In genomic region chr13:113771709-113772331, GRCh38 we compare ENCODE assay signal across 16 cellular contexts. TPM values are rescaled to one million over a fixed set of nuclear protein-coding genes. Genes with fewer than 3 reads are reported as not detected.
A peak's percentile ranks its signal among the peaks of the same experiment; 100 is the strongest.
DNase-seq lines count a peak whose midpoint lies in the region; ATAC-seq and TF ChIP-seq lines count a peak whose summit lies in the region.
"Had no signal": no experiment of that assay in that cellular context is flagged by ENCODE, and none has a peak within 500 bp of the region (broad histone marks: within the 10 kb centered on the region; RNA-seq: fewer than 3 reads in every experiment).

No MANE protein-coding gene starts in this region.

- H3K4me1 ChIP-seq in breast epithelium, result no peaks in the 10 kb centered on the region

- no peak overlapping the region for H3K4me3 Mint-ChIP-seq in MCF 10A (ENCODE audit: unreplicated experiment)

- no peak for ATAC-seq in HG02610 (IDR thresholded peaks at IDR 0.05; ENCODE audit: unreplicated experiment)
- ATAC-seq: HepG2, right cardiac atrium had no signal

- BruUV-seq in MCF 10A (replicated peaks; lab: Mats Ljungman, UMichigan), result no TSS peak

- H3K27me3 Mint-ChIP-seq in MCF 10A (ENCODE audit: insufficient read depth, unreplicated experiment), result no peaks in the 10 kb centered on the region

- H3K4me1 Mint-ChIP-seq in MCF 10A (ENCODE audit: insufficient read depth, unreplicated experiment), result no peaks in the 10 kb centered on the region

- no peaks in the 10 kb centered on the region for H3K36me3 ChIP-seq in breast epithelium

- H3K9me3 ChIP-seq in breast epithelium, result no peaks in the 10 kb centered on the region

- no peak overlapping the region for H3K27ac ChIP-seq in breast epithelium
- H3K27ac ChIP-seq: C4-2B had no signal

- H3K27ac Mint-ChIP-seq in MCF 10A (ENCODE audit: low read depth, unreplicated experiment), result no peak overlapping the region

- H3K4me3 ChIP-seq in breast epithelium (no peak overlapping the region), fibroblast of mammary gland (ENCODE audit: control insufficient read depth, low read depth, low read length) (no peak overlapping the region)

- intact Hi-C loops in MCF 10A (cut with micrococcal nuclease) (no loop called here), breast epithelium (cut with DNase I; ENCODE audit: low total_unique reads) (no loop called here)

- POLR2A ChIA-PET in MCF 10A (lab: Yijun Ruan, JAX), result no interaction called here

- no peak for TF ChIP-seq CTCF in MCF 10A (IDR thresholded peaks at IDR 0.05; ENCODE audit: unreplicated experiment)
- no peak for TF ChIP-seq CTCF in breast epithelium (IDR thresholded peaks at IDR 0.05)
- no peak for TF ChIP-seq CTCF in fibroblast of mammary gland (conservative IDR thresholded peaks at IDR 0.05; ENCODE audit: control insufficient read depth, insufficient read depth, low read depth, low read length)

- no peaks in the 10 kb centered on the region for H3K36me3 Mint-ChIP-seq in MCF 10A (ENCODE audit: insufficient read depth, unreplicated experiment)

- peak; percentile 36 for DNase-seq in MCF 10A (ENCODE audit: unreplicated experiment)
- DNase-seq in breast epithelium (ENCODE audit: low spot score in 2 of 2), result no peak
- peak; percentile 6 for DNase-seq in MV-4-11 (lab: John Stamatoyannopoulos, UW)
- DNase-seq in fibroblast of mammary gland (ENCODE audit: low read depth), result peak; percentile 24
- no peak for DNase-seq in stimulated activated CD8-positive, alpha-beta memory T cell treated with anti-CD3 and anti-CD28 coated beads, Interleukin-4, amount 100 ng/mL, for 48 hours
- no peak for DNase-seq in cerebellum (ENCODE audit: low spot score)
- DNase-seq in COLO829 (ENCODE audit: low spot score), result no peak
- DNase-seq: activated naive CD4-positive, alpha-beta T cell treated with anti-CD3 and anti-CD28 coated beads, Interleukin-2, amount 50 U/mL, for 16 hours; caudate nucleus; mesenchymal stem cell; NCI-H1436 treated with DMSO at 0.1 percent for 48 hours; right cardiac atrium; trophoblast cell had no signal

- peaks cover 0 to 18% of the 10 kb centered on the region in 2 donors for H3K27me3 ChIP-seq in breast epithelium

- H3K9me3 Mint-ChIP-seq in MCF 10A (ENCODE audit: unreplicated experiment), result peaks cover 8% of the 10 kb centered on the region

- no peak for TF ChIP-seq POLR2A in breast epithelium (IDR thresholded peaks at IDR 0.05)

- CTCF ChIA-PET in MCF 10A (lab: Yijun Ruan, JAX), result no interaction called here

RNA-seq across cellular contexts. Expression of gene TMEM255B, which starts 12.8 kb away (rescaled TPM):
- total RNA-seq in MCF 10A (2022) (7.0 and 15.8 TPM in 2 replicates), breast epithelium (10 to 100 TPM in 1 of 3 donors, 1 to 10 TPM in 2; 2.3 to 11.8 (median 5.2) TPM), cerebellum (7.9 TPM)
- total RNA-seq: HepG2 had no signal

Comparison
In these comparisons a context has a peak if more than half of its experiments do, and no peak if none do; other contexts are left out.
1. DNase-seq: peak in MCF 10A (single experiment), MV-4-11 (single experiment) and fibroblast of mammary gland (single experiment); none in breast epithelium (0 of 2), stimulated activated CD8-positive, alpha-beta memory T cell treated with anti-CD3 and anti-CD28 coated beads, Interleukin-4, amount 100 ng/mL, for 48 hours (single experiment), cerebellum (single experiment) and COLO829 (single experiment).